ENCODE assay signal across 9 cellular contexts in the genomic region with DNA sequence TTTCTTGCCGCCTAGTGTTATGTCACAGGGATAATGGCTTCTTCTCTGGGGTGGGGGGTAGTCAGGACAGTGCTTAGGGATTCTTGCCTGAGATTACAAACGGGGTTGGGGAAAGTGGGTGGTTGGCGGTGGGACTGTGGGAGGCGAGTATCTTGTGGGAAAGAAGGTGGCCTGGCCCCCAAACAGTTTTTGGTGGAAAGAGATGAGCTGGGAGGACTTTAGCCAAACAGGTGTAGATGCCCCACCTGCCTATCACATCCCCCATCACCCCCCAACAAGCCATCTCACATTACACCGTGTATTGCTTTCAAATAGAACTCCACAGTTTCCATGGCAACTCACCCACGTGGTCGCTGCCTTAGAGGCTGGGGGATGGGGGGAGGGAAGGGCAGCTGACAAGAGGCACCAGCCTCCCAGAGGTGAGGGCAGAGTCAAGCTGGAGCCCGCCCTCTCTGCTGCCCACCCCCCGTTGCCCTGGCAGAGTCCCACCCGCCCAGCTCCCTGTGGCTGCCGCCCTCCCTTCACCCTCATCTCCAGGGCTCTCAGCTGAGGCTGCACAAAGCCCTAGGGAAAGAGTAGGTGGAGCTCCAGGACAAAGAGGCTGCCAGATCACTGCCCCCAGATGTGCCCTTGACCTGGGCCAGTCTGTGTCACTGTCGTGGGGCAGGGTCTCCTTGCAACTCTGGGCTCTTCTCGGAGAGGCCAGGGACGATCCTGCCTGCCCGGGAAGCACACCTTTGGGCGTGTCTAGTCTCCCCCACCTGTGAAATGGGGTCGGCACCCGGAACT.
A peak's percentile ranks its signal among the peaks of the same experiment; 100 is the strongest.
DNase-seq lines count a peak whose midpoint lies in the region; ATAC-seq and TF ChIP-seq lines count a peak whose summit lies in the region.
"Had no signal": no experiment of that assay in that cellular context is flagged by ENCODE, and none has a peak within 500 bp of the region (broad histone marks: within the 10 kb centered on the region; RNA-seq: fewer than 3 reads in every experiment).

No MANE protein-coding gene starts in this region.

- no peak overlapping the region for H3K27ac Mint-ChIP-seq in activated naive CD4-positive, alpha-beta T cell treated with anti-CD3 and anti-CD28 coated beads, Interleukin-2, amount 10 ng/mL, durations not matched to agents 7 days and 5 days
- H3K27ac Mint-ChIP-seq: activated naive CD4-positive, alpha-beta T cell treated with anti-CD3 and anti-CD28 coated beads, Interleukin-2, amount 50 U/mL, for 72 hours had no signal

- DNase-seq in DMS79 (lab: John Stamatoyannopoulos, UW) (peak; percentile 97), NCI-H187 treated with DMSO at 0.1 percent for 48 hours (lab: John Stamatoyannopoulos, UW) (peak; percentile 72), medulla oblongata (ENCODE audit: extremely low spot score) (peak; percentile 61), HPDE6-E6E7 (ENCODE audit: extremely low spot score) (no peak)
- DNase-seq in activated naive CD4-positive, alpha-beta T cell treated with anti-CD3 and anti-CD28 coated beads, Interleukin-2, amount 10 ng/mL, durations not matched to agents 7 days and 5 days: peak; percentile 64

- H3K4me1 Mint-ChIP-seq in activated naive CD4-positive, alpha-beta T cell treated with anti-CD3 and anti-CD28 coated beads, Interleukin-2, amount 10 ng/mL, durations not matched to agents 7 days and 5 days: peaks cover 97% of the 10 kb centered on the region

- H3K4me3 Mint-ChIP-seq in activated naive CD4-positive, alpha-beta T cell treated with anti-CD3 and anti-CD28 coated beads, Interleukin-2, amount 10 ng/mL, durations not matched to agents 7 days and 5 days: no peak overlapping the region

- H3K9me3 Mint-ChIP-seq in activated naive CD4-positive, alpha-beta T cell treated with anti-CD3 and anti-CD28 coated beads, Interleukin-2, amount 10 ng/mL, durations not matched to agents 7 days and 5 days: no peaks in the 10 kb centered on the region
- H3K9me3 Mint-ChIP-seq: activated naive CD4-positive, alpha-beta T cell treated with anti-CD3 and anti-CD28 coated beads, Interleukin-2, amount 50 U/mL, for 72 hours had no signal

- no peak for TF ChIP-seq POLR2A in GM18505 (IDR thresholded peaks at IDR 0.05; ENCODE audit: borderline replicate concordance, extremely low read depth, insufficient read depth, insufficient read length)

- no peaks in the 10 kb centered on the region for H3K36me3 Mint-ChIP-seq in activated naive CD4-positive, alpha-beta T cell treated with anti-CD3 and anti-CD28 coated beads, Interleukin-2, amount 10 ng/mL, durations not matched to agents 7 days and 5 days
- H3K36me3 Mint-ChIP-seq: activated naive CD4-positive, alpha-beta T cell treated with anti-CD3 and anti-CD28 coated beads, Interleukin-2, amount 50 U/mL, for 72 hours had no signal

- CTCF ChIA-PET in activated naive CD4-positive, alpha-beta T cell treated with anti-CD3 and anti-CD28 coated beads, Interleukin-2, amount 10 ng/mL, durations not matched to agents 7 days and 5 days (lab: Charles Lee): interaction anchor here (1.2 to 1.7 kb wide), 5 partner anchors 10 to 129 kb away, joined by 3 to 9 read pairs (median 5); no protein-coding TSS in a partner anchor

- peaks cover 27% of the 10 kb centered on the region for H3K27me3 Mint-ChIP-seq in activated naive CD4-positive, alpha-beta T cell treated with anti-CD3 and anti-CD28 coated beads, Interleukin-2, amount 10 ng/mL, durations not matched to agents 7 days and 5 days

- ATAC-seq in GM18505 (IDR thresholded peaks at IDR 0.05; ENCODE audit: unreplicated experiment) (no peak), HG02623 (IDR thresholded peaks at IDR 0.05; ENCODE audit: unreplicated experiment) (no peak), GM18870 (IDR thresholded peaks at IDR 0.05; ENCODE audit: unreplicated experiment) (no peak)
